In the genomic region with DNA sequence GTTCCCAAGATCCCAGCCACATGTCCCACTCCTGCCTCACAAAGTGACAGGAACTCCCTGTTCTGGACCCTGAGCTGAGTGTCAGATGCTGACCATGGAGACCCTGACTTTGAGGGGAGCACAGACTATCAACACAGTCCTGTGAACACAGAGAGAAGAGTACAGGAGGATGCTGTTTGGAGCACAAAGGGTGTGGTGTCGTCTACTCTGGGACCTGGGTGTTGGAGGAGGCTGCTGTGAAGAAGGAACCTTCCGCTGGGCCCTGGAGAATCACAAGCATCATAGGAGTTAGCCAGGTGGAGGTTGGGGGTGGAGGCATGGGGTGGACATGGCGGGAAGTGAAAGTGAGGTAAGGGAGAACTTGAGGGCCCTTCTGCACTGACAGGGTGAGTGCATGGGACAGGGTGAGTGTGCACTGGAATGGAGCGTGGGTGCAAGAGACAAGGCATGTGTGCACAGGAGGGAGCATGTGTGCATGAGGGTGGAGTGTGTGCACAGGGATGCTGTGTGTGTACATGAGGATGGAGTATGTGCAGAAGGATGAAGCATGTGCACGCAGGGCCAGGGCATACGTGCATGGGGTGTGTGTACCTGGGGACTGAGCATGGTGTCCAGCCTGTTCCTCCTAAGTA, we compare ENCODE assay signal across 33 cellular contexts.
DNase-seq lines count a peak whose midpoint lies in the region; ATAC-seq and TF ChIP-seq lines count a peak whose summit lies in the region.
"Had no signal": no experiment of that assay in that cellular context is flagged by ENCODE, and none has a peak within 500 bp of the region (broad histone marks: within the 10 kb centered on the region; RNA-seq: fewer than 3 reads in every experiment).

No MANE protein-coding gene starts in this region.

- POLR2A ChIA-PET in CD4-positive, alpha-beta memory T cell (lab: Charles Lee; ENCODE audit: partially characterized antibody), result no interaction called here

- peaks cover 18% of the 10 kb centered on the region for H3K36me3 ChIP-seq in CD4-positive, alpha-beta memory T cell (ENCODE audit: insufficient read depth, low read length)
- no peaks in the 10 kb centered on the region for H3K36me3 ChIP-seq in colonic mucosa
- no peaks in the 10 kb centered on the region for H3K36me3 ChIP-seq in neural progenitor cell
- no peaks in the 10 kb centered on the region for H3K36me3 ChIP-seq in endodermal cell (ENCODE audit: control insufficient read depth, insufficient read depth, low read length)
- H3K36me3 ChIP-seq: sigmoid colon, SJSA1, upper lobe of right lung had no signal

- intact Hi-C loops in CD4-positive, alpha-beta memory T cell (cut with micrococcal nuclease), result no loop called here
- intact Hi-C loops in colonic mucosa (cut with DNase I), result no loop called here

- TF ChIP-seq CTCF in GM10266 (IDR thresholded peaks at IDR 0.05; ENCODE audit: control insufficient read depth, insufficient read depth, low read depth, missing control alignments), result no peak
- no peak for TF ChIP-seq CTCF in colonic mucosa (IDR thresholded peaks at IDR 0.05)
- no peak for TF ChIP-seq CTCF in neural progenitor cell (IDR thresholded peaks at IDR 0.05)
- TF ChIP-seq CTCF in endodermal cell (conservative IDR thresholded peaks at IDR 0.05), result no peak

- no peak overlapping the region for H2AFZ ChIP-seq in neural progenitor cell (replicated peaks)

- H3K9me3 ChIP-seq in CD4-positive, alpha-beta memory T cell (ENCODE audit: control insufficient read depth in 1 of 2, low read length in 2 of 2), result no peaks in the 10 kb centered on the region
- H3K9me3 ChIP-seq in colonic mucosa, result no peaks in the 10 kb centered on the region
- H3K9me3 ChIP-seq in neural progenitor cell (ENCODE audit: low read depth), result no peaks in the 10 kb centered on the region
- H3K9me3 ChIP-seq in endodermal cell (ENCODE audit: control insufficient read depth, low read length), result no peaks in the 10 kb centered on the region
- H3K9me3 ChIP-seq: Caco-2, psoas muscle, sigmoid colon, SJSA1, upper lobe of right lung had no signal

- H3K27me3 ChIP-seq in CD4-positive, alpha-beta memory T cell (ENCODE audit: insufficient read depth, low read length), result no peaks in the 10 kb centered on the region
- no peaks in the 10 kb centered on the region for H3K27me3 ChIP-seq in colonic mucosa
- no peaks in the 10 kb centered on the region for H3K27me3 ChIP-seq in neural progenitor cell
- no peaks in the 10 kb centered on the region for H3K27me3 ChIP-seq in endodermal cell (ENCODE audit: control insufficient read depth, insufficient read depth, low read length, poor library complexity, severe bottlenecking)
- H3K27me3 ChIP-seq: sigmoid colon, SJSA1, upper lobe of right lung had no signal

- peaks cover 36 to 40% of the 10 kb centered on the region in 2 donors for H3K36me3 Mint-ChIP-seq in CD4-positive, alpha-beta memory T cell
- H3K36me3 Mint-ChIP-seq in neural progenitor cell (no peaks in the 10 kb centered on the region), endodermal cell (ENCODE audit: low read depth) (no peaks in the 10 kb centered on the region)
- H3K36me3 Mint-ChIP-seq: activated naive CD8-positive, alpha-beta T cell treated with anti-CD3 and anti-CD28 coated beads for 36 hours; mesothelial cell of epicardium; stimulated activated effector memory CD8-positive, alpha-beta T cell treated with anti-CD3 and anti-CD28 coated beads, Interleukin-12 subunit alpha, Interleukin-12 subunit beta, amount 100 ng/mL, for 72 hours had no signal

- no peaks in the 10 kb centered on the region for H4K20me1 ChIP-seq in neural progenitor cell (ENCODE audit: low read depth)

- no peak overlapping the region for H3K4me3 Mint-ChIP-seq in CD4-positive, alpha-beta memory T cell
- H3K4me3 Mint-ChIP-seq in neural progenitor cell, result no peak overlapping the region
- H3K4me3 Mint-ChIP-seq in endodermal cell, result no peak overlapping the region
- H3K4me3 Mint-ChIP-seq: activated CD4-positive, alpha-beta memory T cell treated with anti-CD3 and anti-CD28 coated beads, Interleukin-2, amount 10 ng/mL, durations not matched to agents 7 days and 5 days; activated naive CD8-positive, alpha-beta T cell treated with anti-CD3 and anti-CD28 coated beads for 36 hours; mesothelial cell of epicardium; stimulated activated effector memory CD8-positive, alpha-beta T cell treated with anti-CD3 and anti-CD28 coated beads, Interleukin-12 subunit alpha, Interleukin-12 subunit beta, amount 100 ng/mL, for 72 hours; T-helper 1 cell treated with Interleukin-12 subunit alpha and Interleukin-12 subunit beta and Interleukin-4 antibody, amounts not matched to agents 30 μg/mL and 1 μg/mL, for 36 hours had no signal

- H3K27ac Mint-ChIP-seq in CD4-positive, alpha-beta memory T cell, result peak overlapping the region in 4 of 7 donors; percentile 22 to 80 (median 42)
- H3K27ac Mint-ChIP-seq in neural progenitor cell (peak overlapping the region; percentile 22), endodermal cell (no peak overlapping the region)
- H3K27ac Mint-ChIP-seq: activated CD4-positive, alpha-beta memory T cell treated with anti-CD3 and anti-CD28 coated beads, Interleukin-2, amount 10 ng/mL, durations not matched to agents 7 days and 5 days; activated naive CD8-positive, alpha-beta T cell treated with anti-CD3 and anti-CD28 coated beads for 36 hours; mesothelial cell of epicardium; T-helper 1 cell treated with Interleukin-12 subunit alpha and Interleukin-12 subunit beta and Interleukin-4 antibody, amounts not matched to agents 30 μg/mL and 1 μg/mL, for 36 hours had no signal

- H3K79me2 ChIP-seq in neural progenitor cell (ENCODE audit: low read depth), result no peaks in the 10 kb centered on the region

- no peaks in the 10 kb centered on the region for H3F3A ChIP-seq in neural progenitor cell (ENCODE audit: low read depth)

- no peak overlapping the region for H3K4me2 ChIP-seq in neural progenitor cell

- no peak overlapping the region for H3K27ac ChIP-seq in CD4-positive, alpha-beta memory T cell (ENCODE audit: low read depth, low read length)
- H3K27ac ChIP-seq in colonic mucosa (no peak overlapping the region), neural progenitor cell (no peak overlapping the region), endodermal cell (ENCODE audit: low read depth, low read length) (no peak overlapping the region)
- H3K27ac ChIP-seq: foreskin keratinocyte, psoas muscle, RWPE1, sigmoid colon, SJSA1, upper lobe of right lung had no signal

- H3K4me1 Mint-ChIP-seq in CD4-positive, alpha-beta memory T cell, result peaks cover 0 to 14% (median 6%) of the 10 kb centered on the region in 4 donors
- H3K4me1 Mint-ChIP-seq in neural progenitor cell, result peaks cover 4% of the 10 kb centered on the region
- no peaks in the 10 kb centered on the region for H3K4me1 Mint-ChIP-seq in endodermal cell
- H3K4me1 Mint-ChIP-seq: activated naive CD8-positive, alpha-beta T cell treated with anti-CD3 and anti-CD28 coated beads for 36 hours had no signal

- CTCF ChIA-PET in CD4-positive, alpha-beta memory T cell (lab: Charles Lee; ENCODE audit: partially characterized antibody), result no interaction called here

- H3K9me3 Mint-ChIP-seq in CD4-positive, alpha-beta memory T cell, result no peaks in the 10 kb centered on the region
- H3K9me3 Mint-ChIP-seq in neural progenitor cell (no peaks in the 10 kb centered on the region), endodermal cell (no peaks in the 10 kb centered on the region)
- H3K9me3 Mint-ChIP-seq: activated CD4-positive, alpha-beta memory T cell treated with anti-CD3 and anti-CD28 coated beads, Interleukin-2, amount 10 ng/mL, durations not matched to agents 7 days and 5 days; activated naive CD8-positive, alpha-beta T cell treated with anti-CD3 and anti-CD28 coated beads for 36 hours; mesothelial cell of epicardium; stimulated activated effector memory CD8-positive, alpha-beta T cell treated with anti-CD3 and anti-CD28 coated beads, Interleukin-12 subunit alpha, Interleukin-12 subunit beta, amount 100 ng/mL, for 72 hours; T-helper 1 cell treated with Interleukin-12 subunit alpha and Interleukin-12 subunit beta and Interleukin-4 antibody, amounts not matched to agents 30 μg/mL and 1 μg/mL, for 36 hours had no signal

- no peak overlapping the region for H3K4me3 ChIP-seq in CD4-positive, alpha-beta memory T cell (ENCODE audit: low read length in 2 of 2)
- no peak overlapping the region for H3K4me3 ChIP-seq in colonic mucosa
- no peak overlapping the region for H3K4me3 ChIP-seq in neural progenitor cell
- H3K4me3 ChIP-seq in endodermal cell (ENCODE audit: low read length), result no peak overlapping the region
- H3K4me3 ChIP-seq: psoas muscle, sigmoid colon, SJSA1, upper lobe of right lung had no signal

- DNase-seq in CD4-positive, alpha-beta memory T cell, result no peak
- peak; percentile 3 for DNase-seq in GM10266 (ENCODE audit: extremely low spot score)
- peak; percentile 9 for DNase-seq in colonic mucosa
- no peak for DNase-seq in neural progenitor cell (ENCODE audit: low spot score)
- no peak for DNase-seq in activated CD8-positive, alpha-beta memory T cell treated with anti-CD3 and anti-CD28 coated beads, Interleukin-2, amount 50 U/mL, for 48 hours
- DNase-seq in endodermal cell, result no peak
- no peak for DNase-seq in COLO668 (lab: John Stamatoyannopoulos, UW; ENCODE audit: unreplicated experiment)
- DNase-seq: activated CD4-positive, alpha-beta memory T cell treated with anti-CD3 and anti-CD28 coated beads, Interleukin-2, amount 10 ng/mL, durations not matched to agents 7 days and 5 days; activated effector memory CD4-positive, alpha-beta T cell treated with Interleukin-2 at 50 U/mL for 16 hours; activated naive CD8-positive, alpha-beta T cell treated with anti-CD3 and anti-CD28 coated beads for 36 hours; anterior cingulate cortex; C1 segment of cervical spinal cord; Caco-2; DMS53; foreskin keratinocyte; GOT3; KG1; kidney; NCI-H1092 treated with DMSO at 0.1 percent for 48 hours; NCI-H1930; NCI-H2171 treated with DMSO at 0.1 percent for 48 hours; NCI-H510A; nucleus accumbens; psoas muscle; stimulated activated CD4-positive, alpha-beta T cell treated with anti-CD3 and anti-CD28 coated beads, Interleukin-15, amount 100 ng/mL, for 24 hours had no signal

- ATAC-seq in HG03196 (IDR thresholded peaks at IDR 0.05; ENCODE audit: unreplicated experiment), result no peak
- ATAC-seq: foreskin keratinocyte; psoas muscle; stimulated activated effector memory CD8-positive, alpha-beta T cell treated with anti-CD3 and anti-CD28 coated beads, Interleukin-12 subunit alpha, Interleukin-12 subunit beta, amount 100 ng/mL, for 72 hours had no signal

- H3K27me3 Mint-ChIP-seq in CD4-positive, alpha-beta memory T cell, result no peaks in the 10 kb centered on the region
- H3K27me3 Mint-ChIP-seq in neural progenitor cell (ENCODE audit: insufficient read depth, low read depth), result peaks cover 9% of the 10 kb centered on the region
- H3K27me3 Mint-ChIP-seq in endodermal cell (ENCODE audit: insufficient read depth), result peaks cover 4% of the 10 kb centered on the region
- H3K27me3 Mint-ChIP-seq: activated CD4-positive, alpha-beta memory T cell treated with anti-CD3 and anti-CD28 coated beads, Interleukin-2, amount 10 ng/mL, durations not matched to agents 7 days and 5 days; activated naive CD8-positive, alpha-beta T cell treated with anti-CD3 and anti-CD28 coated beads for 36 hours had no signal

- WGBS in endodermal cell (ENCODE audit: insufficient coverage in 1 of 2, insufficient read length in 1 of 2), 2 experiments, result 90 to 96% methylated on average over 3 to 6 of the region's 6 CpGs

- no peaks in the 10 kb centered on the region for H3K4me1 ChIP-seq in CD4-positive, alpha-beta memory T cell (ENCODE audit: insufficient read depth, low read length)
- H3K4me1 ChIP-seq in colonic mucosa (no peaks in the 10 kb centered on the region), neural progenitor cell (no peaks in the 10 kb centered on the region), endodermal cell (ENCODE audit: control insufficient read depth, insufficient read depth, low read length) (no peaks in the 10 kb centered on the region)
- H3K4me1 ChIP-seq: Caco-2, foreskin keratinocyte, psoas muscle, sigmoid colon, SJSA1, upper lobe of right lung had no signal

- H3K9ac ChIP-seq in colonic mucosa (ENCODE audit: low read depth in 2 of 2, low read length in 2 of 2), result no peak overlapping the region
- no peak overlapping the region for H3K9ac ChIP-seq in neural progenitor cell
- no peak overlapping the region for H3K9ac ChIP-seq in endodermal cell (ENCODE audit: extremely low read depth, low read length, poor library complexity, severe bottlenecking)

Comparison
In these comparisons a context has a peak if more than half of its experiments do, and no peak if none do; other contexts are left out.
1. DNase-seq: peak in GM10266 (single experiment) and colonic mucosa (single experiment); none in CD4-positive, alpha-beta memory T cell (0 of 5), neural progenitor cell (single experiment), activated CD8-positive, alpha-beta memory T cell treated with anti-CD3 and anti-CD28 coated beads, Interleukin-2, amount 50 U/mL, for 48 hours (single experiment), endodermal cell (single experiment) and COLO668 (single experiment).